ENCODE assay signal across 16 cellular contexts in the genomic region with DNA sequence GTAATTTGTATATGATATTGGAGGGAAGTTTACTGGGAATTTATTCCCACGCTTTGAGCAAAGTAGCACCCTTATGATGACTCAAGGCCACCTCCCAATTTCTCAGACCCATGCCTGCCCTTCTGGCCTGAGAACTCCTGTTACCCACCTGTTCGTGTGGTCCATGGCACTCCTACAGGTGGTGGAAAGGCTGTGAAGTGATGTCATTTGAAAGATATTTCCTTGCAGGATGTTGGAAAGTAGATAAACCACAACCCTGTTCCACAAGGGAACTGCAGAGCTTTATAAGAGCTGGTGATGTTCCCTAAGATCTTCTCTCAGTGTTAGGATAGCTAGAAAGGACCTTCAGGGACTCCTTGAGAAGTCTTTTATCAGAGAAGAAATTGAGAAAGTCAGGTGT.
A peak's percentile ranks its signal among the peaks of the same experiment; 100 is the strongest.
DNase-seq lines count a peak whose midpoint lies in the region; ATAC-seq and TF ChIP-seq lines count a peak whose summit lies in the region.
"Had no signal": no experiment of that assay in that cellular context is flagged by ENCODE, and none has a peak within 500 bp of the region (broad histone marks: within the 10 kb centered on the region; RNA-seq: fewer than 3 reads in every experiment).

No MANE protein-coding gene starts in this region.

- DNase-seq in Caco-2: peak; percentile 31 to 52
- peak; percentile 23 to 55 for DNase-seq in cardiac fibroblast (ENCODE audit: low read depth in 2 of 2)
- DNase-seq in left kidney (ENCODE audit: low read depth, low spot score): peak; percentile 17
- DNase-seq in activated T-cell treated with anti-CD3 and anti-CD28 coated beads, Interleukin-2, amount 50 U/mL, for 24 hours: no peak
- no peak for DNase-seq in activated effector memory CD4-positive, alpha-beta T cell treated with Interleukin-2 at 50 U/mL for 16 hours
- no peak for DNase-seq in stimulated activated naive CD8-positive, alpha-beta T cell treated with anti-CD3 and anti-CD28 coated beads, Interleukin-15, amount 100 ng/mL, for 72 hours
- no peak for DNase-seq in 8988T
- DNase-seq: activated CD4-positive, CD25-positive, alpha-beta regulatory T cell; activated T-cell treated with anti-CD3 and anti-CD28 coated beads for 4 hours; amniotic stem cell; effector CD4-positive, alpha-beta T cell; glutamatergic neuron; NCI-H1930 had no signal

- ATAC-seq in stimulated activated naive CD8-positive, alpha-beta T cell treated with anti-CD3 and anti-CD28 coated beads, Interleukin-15, amount 100 ng/mL, for 72 hours: no peak
- ATAC-seq: GM23338 had no signal

- H3K27me3 Mint-ChIP-seq in Caco-2 (ENCODE audit: insufficient read depth, unreplicated experiment): no peaks in the 10 kb centered on the region
- H3K27me3 Mint-ChIP-seq in activated T-cell treated with anti-CD3 and anti-CD28 coated beads, Interleukin-2, amount 50 U/mL, for 24 hours: peaks cover 8% of the 10 kb centered on the region
- H3K27me3 Mint-ChIP-seq in stimulated activated naive CD8-positive, alpha-beta T cell treated with anti-CD3 and anti-CD28 coated beads, Interleukin-15, amount 100 ng/mL, for 72 hours: no peaks in the 10 kb centered on the region

- no TSS peak for BruUV-seq in Caco-2 (replicated peaks; lab: Mats Ljungman, UMichigan)

- H3K4me3 Mint-ChIP-seq in Caco-2 (ENCODE audit: unreplicated experiment): peak overlapping the region; percentile 50
- H3K4me3 Mint-ChIP-seq in activated T-cell treated with anti-CD3 and anti-CD28 coated beads, Interleukin-2, amount 50 U/mL, for 24 hours: no peak overlapping the region
- no peak overlapping the region for H3K4me3 Mint-ChIP-seq in stimulated activated naive CD8-positive, alpha-beta T cell treated with anti-CD3 and anti-CD28 coated beads, Interleukin-15, amount 100 ng/mL, for 72 hours
- H3K4me3 Mint-ChIP-seq: GM23338 had no signal

- no peak for TF ChIP-seq RAD21 in Ishikawa (IDR thresholded peaks at IDR 0.05; ENCODE audit: low read depth)

- H3K4me1 ChIP-seq in Caco-2: peaks cover 52% of the 10 kb centered on the region
- H3K4me1 ChIP-seq: parathyroid adenoma had no signal

- no peaks in the 10 kb centered on the region for H3K9me3 Mint-ChIP-seq in Caco-2 (ENCODE audit: unreplicated experiment)
- H3K9me3 Mint-ChIP-seq in activated T-cell treated with anti-CD3 and anti-CD28 coated beads, Interleukin-2, amount 50 U/mL, for 24 hours: no peaks in the 10 kb centered on the region
- no peaks in the 10 kb centered on the region for H3K9me3 Mint-ChIP-seq in stimulated activated naive CD8-positive, alpha-beta T cell treated with anti-CD3 and anti-CD28 coated beads, Interleukin-15, amount 100 ng/mL, for 72 hours
- H3K9me3 Mint-ChIP-seq: GM23338 had no signal

- peaks cover 31% of the 10 kb centered on the region for H3K4me1 Mint-ChIP-seq in Caco-2 (ENCODE audit: low read depth, unreplicated experiment)
- H3K4me1 Mint-ChIP-seq in activated T-cell treated with anti-CD3 and anti-CD28 coated beads, Interleukin-2, amount 50 U/mL, for 24 hours (ENCODE audit: low read depth): no peaks in the 10 kb centered on the region
- no peaks in the 10 kb centered on the region for H3K4me1 Mint-ChIP-seq in stimulated activated naive CD8-positive, alpha-beta T cell treated with anti-CD3 and anti-CD28 coated beads, Interleukin-15, amount 100 ng/mL, for 72 hours

- intact Hi-C loops in Caco-2 (cut with micrococcal nuclease; ENCODE audit: unreplicated experiment): no loop called here

- H3K36me3 Mint-ChIP-seq in Caco-2 (ENCODE audit: insufficient read depth, unreplicated experiment): peaks cover 31% of the 10 kb centered on the region
- H3K36me3 Mint-ChIP-seq in activated T-cell treated with anti-CD3 and anti-CD28 coated beads, Interleukin-2, amount 50 U/mL, for 24 hours (ENCODE audit: low read depth): no peaks in the 10 kb centered on the region

- no peaks in the 10 kb centered on the region for H3K9me3 ChIP-seq in Caco-2

- H3K36me3 ChIP-seq in Caco-2 (ENCODE audit: control insufficient read depth, insufficient read depth, low read length): no peaks in the 10 kb centered on the region

- H3K27me3 ChIP-seq in Caco-2 (replicated peaks; ENCODE audit: control insufficient read depth, insufficient read depth, low read length): no peaks in the 10 kb centered on the region

- TF ChIP-seq CTCF in Caco-2 (IDR thresholded peaks at IDR 0.05; ENCODE audit: insufficient read depth in 1 of 2, low read depth in 1 of 2, low read length in 1 of 2, severe bottlenecking in 1 of 2, unreplicated experiment in 1 of 2) (no peak), cardiac fibroblast (IDR thresholded peaks at IDR 0.05; ENCODE audit: low read depth, low read length) (no peak)

- CTCF ChIA-PET in Caco-2 (lab: Charles Lee): interaction anchor here (0.6 kb wide), 1 partner anchor 72 kb away, joined by 3 read pairs; no protein-coding TSS in a partner anchor

- peak overlapping the region; percentile 75 for H3K27ac Mint-ChIP-seq in Caco-2 (ENCODE audit: unreplicated experiment)
- no peak overlapping the region for H3K27ac Mint-ChIP-seq in activated T-cell treated with anti-CD3 and anti-CD28 coated beads, Interleukin-2, amount 50 U/mL, for 24 hours
- H3K27ac Mint-ChIP-seq in stimulated activated naive CD8-positive, alpha-beta T cell treated with anti-CD3 and anti-CD28 coated beads, Interleukin-15, amount 100 ng/mL, for 72 hours: no peak overlapping the region
- H3K27ac Mint-ChIP-seq: GM23338 had no signal

- POLR2A ChIA-PET in Caco-2 (lab: Charles Lee): interaction anchor here (0.6 kb wide), 1 partner anchor 53 kb away, joined by 3 read pairs; no protein-coding TSS in a partner anchor

- no peak overlapping the region for H3K4me3 ChIP-seq in Caco-2 (ENCODE audit: low read depth, low read length)
- no peak overlapping the region for H3K4me3 ChIP-seq in cardiac fibroblast (replicated peaks in 1 of 2; ENCODE audit: low read depth in 2 of 2, low read length in 2 of 2)
- H3K4me3 ChIP-seq: GM23338 had no signal

- peak; percentile 55; the same call in 1 of the 2 replicates for TF ChIP-seq EP300 in Ishikawa (IDR thresholded peaks at IDR 0.05; ENCODE audit: borderline replicate concordance)

TF ChIP-seq in Ishikawa, 13 proteins besides CTCF, POLR2A, EP300 and RAD21:
- TF ChIP-seq, protein P1, sequence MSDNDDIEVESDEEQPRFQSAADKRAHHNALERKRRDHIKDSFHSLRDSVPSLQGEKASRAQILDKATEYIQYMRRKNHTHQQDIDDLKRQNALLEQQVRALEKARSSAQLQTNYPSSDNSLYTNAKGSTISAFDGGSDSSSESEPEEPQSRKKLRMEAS (IDR thresholded peaks at IDR 0.05): peak; percentile 56; the same call in 1 of the 2 replicates
- no peak for TF ChIP-seq CREB1 (IDR thresholded peaks at IDR 0.05; ENCODE audit: low read depth)
- TF ChIP-seq ZBTB7A (IDR thresholded peaks at IDR 0.05; ENCODE audit: low read depth): no peak
- TF ChIP-seq TEAD4 (IDR thresholded peaks at IDR 0.05): peak; percentile 70
- peak; percentile 75; the same call in 1 of the 2 replicates for TF ChIP-seq TCF12 (IDR thresholded peaks at IDR 0.05; ENCODE audit: low read depth)
TF ChIP-seq in Ishikawa: peak in this region for 3.

Comparison
In these comparisons a context has a peak if more than half of its experiments do, and no peak if none do; other contexts are left out.
1. DNase-seq: peak in Caco-2 (2 of 2), cardiac fibroblast (2 of 2) and left kidney (single experiment); none in activated T-cell treated with anti-CD3 and anti-CD28 coated beads, Interleukin-2, amount 50 U/mL, for 24 hours (single experiment), activated effector memory CD4-positive, alpha-beta T cell treated with Interleukin-2 at 50 U/mL for 16 hours (single experiment), stimulated activated naive CD8-positive, alpha-beta T cell treated with anti-CD3 and anti-CD28 coated beads, Interleukin-15, amount 100 ng/mL, for 72 hours (0 of 2) and 8988T (single experiment).